In the genomic region with DNA sequence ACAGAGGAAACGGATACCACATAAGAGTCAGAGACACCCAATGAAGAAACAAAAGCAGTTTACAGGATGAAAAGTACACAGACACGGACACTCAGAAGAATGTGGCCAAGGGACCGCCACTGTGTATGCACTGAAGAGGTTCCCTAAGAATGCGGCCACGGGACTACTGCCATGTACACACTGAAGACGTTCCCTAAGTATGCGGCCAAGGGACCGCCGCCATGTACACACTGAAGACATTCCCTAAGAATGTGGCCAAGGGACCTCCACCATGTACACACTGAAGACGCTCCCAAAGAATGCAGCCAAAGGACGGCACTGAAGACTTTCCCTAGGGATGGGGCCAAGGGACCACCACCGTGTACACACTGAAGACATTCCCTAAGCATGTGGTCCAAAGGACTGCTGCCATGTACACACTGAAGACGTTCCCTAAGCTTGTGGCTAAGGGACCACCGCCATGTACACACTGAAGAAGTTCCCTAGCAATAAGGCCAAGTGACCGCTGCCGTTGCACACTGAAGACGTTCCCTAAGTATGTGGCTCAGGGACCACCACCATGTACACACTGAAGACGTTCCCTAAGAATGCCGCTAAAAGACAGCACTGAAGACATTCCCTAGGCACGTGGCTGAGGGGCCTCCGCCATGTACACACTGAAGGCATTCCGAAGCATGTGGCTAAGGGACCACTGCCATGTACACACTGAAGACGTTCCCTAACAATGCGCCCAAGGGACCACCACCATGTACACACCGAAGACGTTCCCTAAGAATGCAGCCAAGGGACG, we compare ENCODE assay signal across 31 cellular contexts.
"Had no signal": no experiment of that assay in that cellular context is flagged by ENCODE, and none has a peak within 500 bp of the region (broad histone marks: within the 10 kb centered on the region; RNA-seq: fewer than 3 reads in every experiment).

No MANE protein-coding gene starts in this region.

- DNase-seq: activated CD4-positive, alpha-beta memory T cell treated with anti-CD3 and anti-CD28 coated beads for 36 hours; activated CD4-positive, alpha-beta T cell treated with anti-CD3 and anti-CD28 coated beads for 48 hours; activated CD8-positive, alpha-beta memory T cell treated with anti-CD3 and anti-CD28 coated beads, Interleukin-2, amount 50 U/mL, for 4 hours; activated gamma-delta T cell; activated naive CD4-positive, alpha-beta T cell treated with anti-CD3 and anti-CD28 coated beads, Interleukin-2, amount 50 U/mL, for 16 hours; activated naive CD8-positive, alpha-beta T cell treated with anti-CD3 and anti-CD28 coated beads, Interleukin-2, amount 50 U/mL, for 24 hours; activated T-cell treated with anti-CD3 and anti-CD28 coated beads, Interleukin-2, amount 50 U/mL, for 1 hour; cerebellar nuclear complex; colonic mucosa; effector CD8-positive, alpha-beta T cell; esophagus squamous epithelium; foreskin melanocyte; heart right ventricle; islet precursor cell; left cardiac atrium; left ventricle myocardium superior; mammary epithelial cell; ovary; stimulated activated CD4-positive, alpha-beta T cell treated with anti-CD3 and anti-CD28 coated beads, Interleukin-4, amount 100 ng/mL, for 24 hours; stomach; T-helper 9 cell; tibial artery; upper lobe of right lung had no signal

- FAIRE-seq: bronchial epithelial cell, endometrium, TTC549 had no signal

- H3K4me1 ChIP-seq: colonic mucosa, esophagus squamous epithelium, heart right ventricle, tibial artery, upper lobe of right lung had no signal

- H3K4me3 ChIP-seq: colonic mucosa, esophagus squamous epithelium, heart right ventricle, ovary, right lobe of liver, stomach, tibial artery, upper lobe of right lung had no signal

- H3K27me3 ChIP-seq: colonic mucosa, esophagus squamous epithelium, heart right ventricle, ovary, right lobe of liver, stomach, tibial artery, upper lobe of right lung had no signal

- H3K36me3 ChIP-seq: colonic mucosa, esophagus squamous epithelium, heart right ventricle, ovary, right lobe of liver, stomach, upper lobe of right lung had no signal

- H3K9me3 ChIP-seq: colonic mucosa, esophagus squamous epithelium, heart right ventricle, ovary, right lobe of liver, stomach, tibial artery, upper lobe of right lung had no signal

- ATAC-seq: activated CD4-positive, CD25-positive, alpha-beta regulatory T cell treated with anti-CD3 and anti-CD28 coated beads, Interleukin-2, amount 50 U/mL, for 24 hours; activated naive CD8-positive, alpha-beta T cell treated with anti-CD3 and anti-CD28 coated beads, Interleukin-2, amount 50 U/mL, for 24 hours; left cardiac atrium; left ventricle myocardium superior; right lobe of liver; stimulated activated effector memory CD8-positive, alpha-beta T cell treated with anti-CD3 and anti-CD28 coated beads, Interleukin-12 subunit alpha, Interleukin-12 subunit beta, amount 100 ng/mL, for 72 hours; upper lobe of right lung had no signal

- H3K27ac ChIP-seq: colonic mucosa, epithelial cell of prostate, esophagus squamous epithelium, heart right ventricle, ovary, right lobe of liver, stomach, tibial artery, upper lobe of right lung, VCaP had no signal
